ENCODE assay signal across 15 cellular contexts in the genomic region with DNA sequence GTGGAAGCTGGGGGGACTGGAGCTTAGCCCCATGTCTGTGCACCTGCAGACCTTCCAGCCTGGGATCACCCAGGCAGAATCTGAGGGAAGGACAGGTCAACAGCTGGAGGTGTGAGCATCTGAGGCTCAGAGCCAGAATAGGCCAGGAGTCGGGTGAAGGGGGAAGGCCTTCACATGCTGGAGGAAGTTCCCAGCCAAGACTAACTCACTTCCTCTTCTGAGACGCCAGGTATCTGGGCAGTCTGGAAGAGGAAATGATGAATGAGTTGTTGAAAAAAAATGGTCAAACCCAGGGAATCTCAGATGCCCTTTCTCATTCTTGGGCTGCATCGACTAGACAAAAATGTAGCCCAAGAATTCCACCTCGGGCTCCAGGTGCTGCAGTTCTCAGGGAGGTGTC.
DNase-seq lines count a peak whose midpoint lies in the region; ATAC-seq, FAIRE-seq and TF ChIP-seq lines count a peak whose summit lies in the region.
"Had no signal": no experiment of that assay in that cellular context is flagged by ENCODE, and none has a peak within 500 bp of the region (broad histone marks: within the 10 kb centered on the region; RNA-seq: fewer than 3 reads in every experiment).

No MANE protein-coding gene starts in this region.

- H3K27ac ChIP-seq in K562 (ENCODE audit: extremely low read depth, low read depth, low read length), result no peak overlapping the region
- H3K27ac ChIP-seq: pancreas, vagina had no signal

- BruUV-seq in K562 (replicated peaks; lab: Mats Ljungman, UMichigan), result no TSS peak

- peak; percentile 29 for DNase-seq in ELR (ENCODE audit: low read depth)
- peak; percentile 64 for DNase-seq in MV-4-11 (lab: John Stamatoyannopoulos, UW)
- DNase-seq in K562 (ENCODE audit: extremely low read depth in 1 of 4, low spot score in 3 of 4), result no peak
- DNase-seq in left lobe of liver (ENCODE audit: low spot score), result no peak
- no peak for DNase-seq in central memory CD4-positive, alpha-beta T cell
- no peak for DNase-seq in RCC 7860 (ENCODE audit: low spot score)
- DNase-seq in epidermal melanocyte (ENCODE audit: insufficient read length, low spot score), result no peak
- DNase-seq: activated CD4-positive, alpha-beta T cell treated with anti-CD3 and anti-CD28 coated beads for 36 hours; DMS53; NCI-H146; pancreas; stimulated activated CD8-positive, alpha-beta memory T cell treated with anti-CD3 and anti-CD28 coated beads, Interleukin-4, amount 100 ng/mL, for 48 hours had no signal

- H2AFZ ChIP-seq in K562 (ENCODE audit: low read depth, low read length), result no peak overlapping the region

- H3K4me1 ChIP-seq in K562 (replicated peaks in 1 of 2; ENCODE audit: control insufficient read depth in 2 of 2, insufficient read depth in 2 of 2, low read length in 2 of 2), result no peaks in the 10 kb centered on the region
- H3K4me1 ChIP-seq: pancreas, vagina had no signal

- no peak for TF ChIP-seq CTCF in K562 (IDR thresholded peaks at IDR 0.05 in 2 of 3, conservative IDR thresholded peaks at IDR 0.05 in 1 of 3; ENCODE audit: insufficient read depth in 2 of 3, low read depth in 1 of 3, low read length in 3 of 3)

- in situ Hi-C loops in K562 (cut with MboI), result no loop called here

- no peak for TF ChIP-seq POLR2A in K562 (conservative IDR thresholded peaks at IDR 0.05)

- peak; percentile 78 for ATAC-seq in HG02610 (IDR thresholded peaks at IDR 0.05; ENCODE audit: unreplicated experiment)
- no peak; the same call in 2 of the 3 replicates for ATAC-seq in K562
- ATAC-seq in left lobe of liver, result no peak
- ATAC-seq: activated CD4-positive, alpha-beta T cell treated with anti-CD3 and anti-CD28 coated beads for 36 hours; pancreas; SK-N-SH treated with all-trans-retinoic acid at 6 μM for 48 hours had no signal

- FAIRE-seq in K562 (lab: Jason Lieb, UNC) (no peak), RCC 7860 (lab: Jason Lieb, UNC) (no peak)
- FAIRE-seq: pancreas had no signal

- no peaks in the 10 kb centered on the region for H3K9me1 ChIP-seq in K562 (ENCODE audit: control insufficient read depth, insufficient read depth, low read length)

- 20% methylated on average over 4 of the region's 4 CpGs for WGBS in K562 (ENCODE audit: insufficient coverage, low coverage, missing lambda C conversion rate)

- H3K79me2 ChIP-seq in K562 (ENCODE audit: control insufficient read depth, insufficient read depth, low read length), result no peaks in the 10 kb centered on the region

- H3K9me3 ChIP-seq in K562 (replicated peaks; ENCODE audit: control insufficient read depth, insufficient read depth, low read depth, low read length), result no peaks in the 10 kb centered on the region
- H3K9me3 ChIP-seq: pancreas, vagina had no signal

- no peak overlapping the region for H3K9ac ChIP-seq in K562 (ENCODE audit: insufficient read depth in 1 of 2, low read depth in 2 of 2, low read length in 2 of 2)

- H3K27me3 ChIP-seq in K562 (ENCODE audit: control insufficient read depth in 2 of 2, insufficient read depth in 2 of 2, low read length in 2 of 2), result peaks cover 0 to 6% of the 10 kb centered on the region in 2 experiments; a peak in 1 of 5 replicates
- H3K27me3 ChIP-seq: pancreas, vagina had no signal

- intact Hi-C loops in K562 (cut with micrococcal nuclease), result no loop called here

- POLR2A ChIA-PET in K562 (lab: Yijun Ruan, JAX), result interaction anchor here (0.6 to 1.0 kb wide), 3 partner anchors 12 to 961 kb away, joined by 3 read pairs; no protein-coding TSS in a partner anchor

- no peak for TF ChIP-seq EP300 in K562 (IDR thresholded peaks at IDR 0.05; ENCODE audit: low read length)

- H4K20me1 ChIP-seq in K562 (replicated peaks; ENCODE audit: control insufficient read depth, insufficient read depth, low read length), result no peaks in the 10 kb centered on the region

- H3K36me3 ChIP-seq in K562 (ENCODE audit: control insufficient read depth, insufficient read depth, low read length), result no peaks in the 10 kb centered on the region
- H3K36me3 ChIP-seq: pancreas, vagina had no signal

- H3K4me2 ChIP-seq in K562 (ENCODE audit: insufficient read depth, low read length), result no peak overlapping the region

- H3K4me3 ChIP-seq in K562, result no peak overlapping the region
- H3K4me3 ChIP-seq: pancreas, vagina had no signal

- TF ChIP-seq RAD21 in K562 (CRISPR knock-in tag; conservative IDR thresholded peaks at IDR 0.05 in 1 of 2, IDR thresholded peaks at IDR 0.05 in 1 of 2), result no peak

- CTCF ChIA-PET in K562 (lab: Yijun Ruan, JAX; ENCODE audit: low intra/inter-chr PET ratio), result no interaction called here

TF ChIP-seq in K562, 482 proteins besides CTCF, POLR2A, EP300 and RAD21:
- peak; percentile 94 for TF ChIP-seq SPI1 (IDR thresholded peaks at IDR 0.05; ENCODE audit: borderline replicate concordance, low read depth, low read length)
- TF ChIP-seq, protein P1, sequence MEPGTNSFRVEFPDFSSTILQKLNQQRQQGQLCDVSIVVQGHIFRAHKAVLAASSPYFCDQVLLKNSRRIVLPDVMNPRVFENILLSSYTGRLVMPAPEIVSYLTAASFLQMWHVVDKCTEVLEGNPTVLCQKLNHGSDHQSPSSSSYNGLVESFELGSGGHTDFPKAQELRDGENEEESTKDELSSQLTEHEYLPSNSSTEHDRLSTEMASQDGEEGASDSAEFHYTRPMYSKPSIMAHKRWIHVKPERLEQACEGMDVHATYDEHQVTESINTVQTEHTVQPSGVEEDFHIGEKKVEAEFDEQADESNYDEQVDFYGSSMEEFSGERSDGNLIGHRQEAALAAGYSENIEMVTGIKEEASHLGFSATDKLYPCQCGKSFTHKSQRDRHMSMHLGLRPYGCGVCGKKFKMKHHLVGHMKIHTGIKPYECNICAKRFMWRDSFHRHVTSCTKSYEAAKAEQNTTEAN (CRISPR knock-in tag; IDR thresholded peaks at IDR 0.05), result no peak
- TF ChIP-seq MEIS2 (IDR thresholded peaks at IDR 0.05; ENCODE audit: partially characterized antibody), result peak; percentile 42
- TF ChIP-seq PHB2 (IDR thresholded peaks at IDR 0.05; ENCODE audit: low read depth), result no peak

Comparison
In these comparisons a context has a peak if more than half of its experiments do, and no peak if none do; other contexts are left out.
1. DNase-seq: peak in ELR (single experiment) and MV-4-11 (single experiment); none in K562 (0 of 4), left lobe of liver (single experiment), central memory CD4-positive, alpha-beta T cell (single experiment), RCC 7860 (single experiment) and epidermal melanocyte (single experiment).